ENCODE assay signal across 2 cellular contexts in the genomic region with DNA sequence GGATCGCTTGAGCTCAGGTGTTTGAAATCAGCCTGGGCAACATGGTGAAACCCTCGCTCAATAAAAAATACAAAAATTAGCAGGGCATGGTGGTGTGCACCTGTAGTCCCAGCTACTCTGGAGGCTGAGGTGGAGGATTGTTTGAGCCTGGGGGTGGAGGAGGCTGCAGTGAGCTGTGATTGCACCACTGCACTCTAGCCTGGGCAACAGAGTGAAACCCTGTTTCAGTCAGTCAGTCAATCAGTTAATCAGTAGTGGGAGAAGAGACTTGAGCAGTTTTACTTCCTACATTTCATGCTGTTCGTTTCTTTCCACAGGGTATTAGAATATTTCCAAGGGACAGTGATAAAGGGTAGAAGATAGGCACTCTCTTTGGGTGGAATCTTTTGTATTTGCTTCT.
A peak's percentile ranks its signal among the peaks of the same experiment; 100 is the strongest.
TF ChIP-seq lines count a peak whose summit lies in the region.

No MANE protein-coding gene starts in this region.

TF ChIP-seq in GM23338, 12 proteins besides CTCF, POLR2A, EP300 and RAD21:
- TF ChIP-seq EZH2 (IDR thresholded peaks at IDR 0.05; ENCODE audit: low read depth, unreplicated experiment), result no peak
- TF ChIP-seq ZNF331 (CRISPR knock-in tag; IDR thresholded peaks at IDR 0.05; ENCODE audit: low read depth), result no peak
- no peak for TF ChIP-seq POLR2AphosphoS5 (IDR thresholded peaks at IDR 0.05; ENCODE audit: low read depth)
- TF ChIP-seq EZH2phosphoT487 (IDR thresholded peaks at IDR 0.05; ENCODE audit: unreplicated experiment), result no peak

TF ChIP-seq in K562, 482 proteins besides CTCF, POLR2A, EP300 and RAD21:
- TF ChIP-seq ZNF3 (CRISPR knock-in tag; IDR thresholded peaks at IDR 0.05), result peak; percentile 34; the same call in 1 of the 2 replicates
- TF ChIP-seq, protein P1, sequence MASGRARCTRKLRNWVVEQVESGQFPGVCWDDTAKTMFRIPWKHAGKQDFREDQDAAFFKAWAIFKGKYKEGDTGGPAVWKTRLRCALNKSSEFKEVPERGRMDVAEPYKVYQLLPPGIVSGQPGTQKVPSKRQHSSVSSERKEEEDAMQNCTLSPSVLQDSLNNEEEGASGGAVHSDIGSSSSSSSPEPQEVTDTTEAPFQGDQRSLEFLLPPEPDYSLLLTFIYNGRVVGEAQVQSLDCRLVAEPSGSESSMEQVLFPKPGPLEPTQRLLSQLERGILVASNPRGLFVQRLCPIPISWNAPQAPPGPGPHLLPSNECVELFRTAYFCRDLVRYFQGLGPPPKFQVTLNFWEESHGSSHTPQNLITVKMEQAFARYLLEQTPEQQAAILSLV (tag; IDR thresholded peaks at IDR 0.05), result no peak
TF ChIP-seq in K562: peak in this region for 1.
